In the genomic region with DNA sequence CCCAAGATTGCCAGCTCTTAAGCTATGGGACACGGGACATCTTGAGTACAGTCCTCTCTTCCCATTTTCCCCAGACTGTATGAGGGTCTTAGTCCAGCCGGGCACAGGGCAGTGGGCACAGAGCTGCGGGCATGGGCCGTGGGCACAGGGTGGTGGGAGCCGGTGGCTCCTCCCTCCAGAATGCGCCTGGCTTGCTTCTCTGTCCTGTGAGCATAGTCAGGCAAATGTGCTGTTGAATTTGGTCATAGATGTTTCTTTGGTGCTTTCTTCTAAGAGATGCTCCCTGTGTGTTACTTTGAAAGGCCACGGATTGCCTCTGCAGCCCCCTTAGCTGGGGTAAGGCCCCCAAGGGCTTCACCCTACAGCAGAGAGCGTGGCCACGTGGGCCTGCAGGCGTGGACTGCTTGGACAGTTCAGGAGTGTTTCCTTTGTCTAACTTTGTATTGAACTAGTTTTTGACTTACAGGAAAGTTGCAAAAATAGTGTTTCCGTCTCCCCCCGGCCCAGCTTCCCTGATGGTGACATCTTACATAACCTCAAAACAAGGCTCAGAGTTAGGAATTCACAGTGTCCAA, we compare ENCODE assay signal across 15 cellular contexts. TPM values are rescaled to one million over a fixed set of nuclear protein-coding genes. Genes with fewer than 3 reads are reported as not detected.
DNase-seq lines count a peak whose midpoint lies in the region; ATAC-seq and TF ChIP-seq lines count a peak whose summit lies in the region.
"Had no signal": no experiment of that assay in that cellular context is flagged by ENCODE, and none has a peak within 500 bp of the region (broad histone marks: within the 10 kb centered on the region; RNA-seq: fewer than 3 reads in every experiment).

No MANE protein-coding gene starts in this region.

- H3K27me3 Mint-ChIP-seq in chondrocyte (ENCODE audit: low read depth) (no peaks in the 10 kb centered on the region), neural crest cell (ENCODE audit: low read depth) (no peaks in the 10 kb centered on the region)
- H3K27me3 Mint-ChIP-seq: CD4-positive, alpha-beta memory T cell had no signal

- H3K36me3 Mint-ChIP-seq in chondrocyte (ENCODE audit: low read depth) (peaks cover 4% of the 10 kb centered on the region), neural crest cell (ENCODE audit: low read depth) (peaks cover 2% of the 10 kb centered on the region)

- no peaks in the 10 kb centered on the region for H3K9me3 ChIP-seq in spleen

- no peak overlapping the region for H3K4me3 ChIP-seq in spleen
- H3K4me3 ChIP-seq: GM23338 had no signal

- H3K27ac ChIP-seq in spleen = no peak overlapping the region

- H3K27ac Mint-ChIP-seq in chondrocyte (ENCODE audit: unreplicated experiment) = no peak overlapping the region
- H3K27ac Mint-ChIP-seq in neural crest cell (ENCODE audit: unreplicated experiment) = peak overlapping the region; percentile 12
- H3K27ac Mint-ChIP-seq: GM23338, H9 had no signal

- H3K4me1 ChIP-seq in spleen = peaks cover 0 to 35% (median 8%) of the 10 kb centered on the region in 6 donors

- H3K4me1 Mint-ChIP-seq in chondrocyte (ENCODE audit: low read depth) (no peaks in the 10 kb centered on the region), neural crest cell (no peaks in the 10 kb centered on the region)

- no peaks in the 10 kb centered on the region for H3K9me3 Mint-ChIP-seq in chondrocyte (ENCODE audit: low read depth)
- H3K9me3 Mint-ChIP-seq in neural crest cell = no peaks in the 10 kb centered on the region
- H3K9me3 Mint-ChIP-seq: CD4-positive, alpha-beta memory T cell; GM23338 had no signal

- DNase-seq in chondrocyte (ENCODE audit: low spot score) = peak; percentile 65
- no peak for DNase-seq in neural crest cell (ENCODE audit: low read depth, low spot score)
- DNase-seq in spleen = peak; percentile 63
- DNase-seq in G401 (ENCODE audit: low spot score) = no peak
- no peak for DNase-seq in NCI-H1092 treated with DMSO at 0.1 percent for 48 hours (lab: John Stamatoyannopoulos, UW)
- DNase-seq: C1 segment of cervical spinal cord; Calu3; CD4-positive, alpha-beta memory T cell; COR-L47; DMS53; DMS79 treated with DMSO at 0.1 percent for 48 hours; H9 had no signal

- WGBS in spleen, 5 donors = 68 to 86% (median 78%) methylated on average over 6 to 12 of the region's 12 CpGs

- intact Hi-C loops in spleen (cut with DNase I; ENCODE audit: low total_unique reads) = no loop called here

- no peak for TF ChIP-seq POLR2A in spleen (IDR thresholded peaks at IDR 0.05)

- in situ Hi-C loops in G401 (cut with HindIII; ENCODE audit: low sequenced_read_pairs) = no loop called here

- TF ChIP-seq CTCF in chondrocyte (IDR thresholded peaks at IDR 0.05) = no peak
- TF ChIP-seq CTCF in neural crest cell (conservative IDR thresholded peaks at IDR 0.05) = no peak
- no peak for TF ChIP-seq CTCF in spleen (IDR thresholded peaks at IDR 0.05 in 8 of 11, conservative IDR thresholded peaks at IDR 0.05 in 3 of 11)

- ATAC-seq in GM18511 (IDR thresholded peaks at IDR 0.05; ENCODE audit: unreplicated experiment) = no peak
- ATAC-seq: GM23338, HCT116 had no signal

- no peaks in the 10 kb centered on the region for H3K27me3 ChIP-seq in spleen (replicated peaks in 1 of 7)

- H3K36me3 ChIP-seq in spleen = peaks cover 0 to 50% (median 2%) of the 10 kb centered on the region in 6 donors

- H3K4me3 Mint-ChIP-seq in chondrocyte (ENCODE audit: unreplicated experiment) (no peak overlapping the region), neural crest cell (no peak overlapping the region)
- H3K4me3 Mint-ChIP-seq: CD4-positive, alpha-beta memory T cell; GM23338; H9 had no signal

RNA-seq across cellular contexts. Expression of gene LRRC27, which starts 24.7 kb away (rescaled TPM):
- total RNA-seq in chondrocyte = 10.2 to 14.4 TPM (median 13.2 TPM) in 3 replicates
- total RNA-seq in neural crest cell = 18.3 and 21.9 TPM in 2 replicates
- 10 to 100 TPM; 11.9 to 29.9 (median 19.4) TPM for total RNA-seq in spleen
- polyA plus RNA-seq in spleen = 10 to 100 TPM in 1 of 3 donors, 1 to 10 TPM in 2; 6.1 to 13.0 (median 8.5) TPM
- total RNA-seq in G401 (2014; rRNA removed; shearing (Covaris generic)) = 3.7 and 11.0 TPM in 2 replicates

RNA-seq across cellular contexts. Expression of gene PWWP2B, which starts 40.3 kb away (rescaled TPM):
- total RNA-seq in chondrocyte (9.9 to 13.9 TPM (median 13.2 TPM) in 3 replicates), neural crest cell (14.2 and 15.3 TPM in 2 replicates), spleen (10 to 100 TPM; 24.8 to 41.7 (median 28.1) TPM)
- 10 to 100 TPM; 22.5 to 50.0 (median 27.8) TPM for polyA plus RNA-seq in spleen
- total RNA-seq in G401 (2014; rRNA removed; shearing (Covaris generic)) = 24.5 and 27.6 TPM in 2 replicates

RNA-seq across cellular contexts. Expression of gene STK32C, which starts 49.0 kb away (rescaled TPM):
- total RNA-seq in chondrocyte (15.8 to 17.9 TPM (median 17.2 TPM) in 3 replicates), neural crest cell (19.6 and 21.9 TPM in 2 replicates), spleen (10 to 100 TPM in 6 of 7 donors, 1 to 10 TPM in 1; 9.6 to 27.8 (median 15.4) TPM)
- 10 to 100 TPM; 13.2 to 23.8 (median 16.0) TPM for polyA plus RNA-seq in spleen
- 27.8 and 28.3 TPM in 2 replicates for total RNA-seq in G401 (2014; rRNA removed; shearing (Covaris generic))

Comparison
In these comparisons a context has a peak if more than half of its experiments do, and no peak if none do; other contexts are left out.
1. DNase-seq: peak in chondrocyte (single experiment) and spleen (single experiment); none in neural crest cell (single experiment), G401 (single experiment) and NCI-H1092 treated with DMSO at 0.1 percent for 48 hours (single experiment).